ENCODE assay signal across 9 cellular contexts in genomic region chr12:48197967-48198618, GRCh38. TPM values are rescaled to one million over a fixed set of nuclear protein-coding genes. Genes with fewer than 3 reads are reported as not detected.
DNase-seq lines count a peak whose midpoint lies in the region; ATAC-seq and TF ChIP-seq lines count a peak whose summit lies in the region.
"Had no signal": no experiment of that assay in that cellular context is flagged by ENCODE, and none has a peak within 500 bp of the region (broad histone marks: within the 10 kb centered on the region; RNA-seq: fewer than 3 reads in every experiment).

No MANE protein-coding gene starts in this region.

- peaks cover 6% of the 10 kb centered on the region; the same call in 1 of the 2 replicates for H3K79me2 ChIP-seq in OCI-LY3 (ENCODE audit: low read length)

- peak; percentile 100 for ATAC-seq in GM19324 (IDR thresholded peaks at IDR 0.05; ENCODE audit: low FRiP score, unreplicated experiment)
- peak; percentile 100 for ATAC-seq in HG03460 (IDR thresholded peaks at IDR 0.05; ENCODE audit: unreplicated experiment)

- H3K9me3 Mint-ChIP-seq in activated T-cell treated with anti-CD3 and anti-CD28 coated beads, Interleukin-2, amount 50 U/mL, for 24 hours, result peaks cover 15% of the 10 kb centered on the region

- DNase-seq in activated T-cell treated with anti-CD3 and anti-CD28 coated beads, Interleukin-2, amount 50 U/mL, for 24 hours, result peak; percentile 91
- peak; percentile 100 for DNase-seq in esophagus muscularis mucosa (ENCODE audit: extremely low spot score)
- peak; percentile 31 for DNase-seq in myocyte (ENCODE audit: low read depth)
- peak; percentile 79 for DNase-seq in stimulated activated CD8-positive, alpha-beta memory T cell treated with anti-CD3 and anti-CD28 coated beads, Interleukin-7, amount 100 ng/mL, for 24 hours (ENCODE audit: low read depth)

- no peaks in the 10 kb centered on the region for H3K27me3 ChIP-seq in BLaER1 treated with 17β-estradiol and CSF1 and Interleukin-3, amounts not matched to agents 10 nM and 100 nM
- H3K27me3 ChIP-seq in OCI-LY3 (ENCODE audit: low read depth, low read length) (0 out of 2 replicates have a peak, but pooled peaks cover 5% of the 10 kb centered on the region), esophagus muscularis mucosa (peaks cover 0 to 3% (median 0%) of the 10 kb centered on the region in 4 donors)

- peaks cover 0 to 11% (median 0%) of the 10 kb centered on the region in 11 experiments; a peak in 2 of 22 replicates for H3K36me3 ChIP-seq in BLaER1 treated with 17β-estradiol and CSF1 and Interleukin-3, amounts not matched to agents 10 nM and 100 nM
- no peaks in the 10 kb centered on the region for H3K36me3 ChIP-seq in OCI-LY3 (replicated peaks; ENCODE audit: low read depth, low read length)
- H3K36me3 ChIP-seq in esophagus muscularis mucosa, result no peaks in the 10 kb centered on the region

- peaks cover 26 to 79% (median 32%) of the 10 kb centered on the region in 10 experiments for H3K4me1 ChIP-seq in BLaER1 treated with 17β-estradiol and CSF1 and Interleukin-3, amounts not matched to agents 10 nM and 100 nM
- peaks cover 10% of the 10 kb centered on the region; the same call in 1 of the 2 replicates for H3K4me1 ChIP-seq in OCI-LY3 (ENCODE audit: low read length)
- H3K4me1 ChIP-seq in esophagus muscularis mucosa, result peaks cover 19 to 25% (median 23%) of the 10 kb centered on the region in 4 donors

- H4K20me1 ChIP-seq in BLaER1 treated with 17β-estradiol and CSF1 and Interleukin-3, amounts not matched to agents 10 nM and 100 nM, result no peaks in the 10 kb centered on the region
- no peaks in the 10 kb centered on the region for H4K20me1 ChIP-seq in OCI-LY3 (ENCODE audit: insufficient read depth, low read length)

- TF ChIP-seq EP300 in esophagus muscularis mucosa (IDR thresholded peaks at IDR 0.05), result no peak

- no peak for TF ChIP-seq POLR2A in esophagus muscularis mucosa (IDR thresholded peaks at IDR 0.05; ENCODE audit: low read depth)

- 11% methylated on average over 6 of the region's 38 CpGs for WGBS in esophagus muscularis mucosa

- peak overlapping the region; percentile 93 for H2AFZ ChIP-seq in OCI-LY3 (ENCODE audit: low read depth, low read length)

- H3K9ac ChIP-seq in BLaER1 treated with 17β-estradiol and CSF1 and Interleukin-3, amounts not matched to agents 10 nM and 100 nM, result peak overlapping the region; percentile 85 to 98 (median 91)
- H3K9ac ChIP-seq in OCI-LY3 (ENCODE audit: low read length), result peak overlapping the region; percentile 70

- peaks cover 35% of the 10 kb centered on the region for H3K36me3 Mint-ChIP-seq in activated T-cell treated with anti-CD3 and anti-CD28 coated beads, Interleukin-2, amount 50 U/mL, for 24 hours (ENCODE audit: low read depth)

- TF ChIP-seq CTCF in OCI-LY3 (IDR thresholded peaks at IDR 0.05; ENCODE audit: low read depth, low read length), result no peak
- TF ChIP-seq CTCF in esophagus muscularis mucosa (IDR thresholded peaks at IDR 0.05), result peak in 1 of 3 experiments; percentile 3

- H3K4me1 Mint-ChIP-seq in activated T-cell treated with anti-CD3 and anti-CD28 coated beads, Interleukin-2, amount 50 U/mL, for 24 hours (ENCODE audit: low read depth), result peaks cover 42% of the 10 kb centered on the region

- intact Hi-C loops in esophagus muscularis mucosa (cut with DNase I), result no loop called here

- peak overlapping the region; percentile 83 to 97 (median 90) for H3K4me2 ChIP-seq in BLaER1 treated with 17β-estradiol and CSF1 and Interleukin-3, amounts not matched to agents 10 nM and 100 nM
- H3K4me2 ChIP-seq in OCI-LY3 (ENCODE audit: low read length), result peak overlapping the region; percentile 85

- H3K27ac ChIP-seq in BLaER1 treated with 17β-estradiol and CSF1 and Interleukin-3, amounts not matched to agents 10 nM and 100 nM, result peak overlapping the region; percentile 90 to 98 (median 94)
- peak overlapping the region; percentile 47 for H3K27ac ChIP-seq in OCI-LY3 (ENCODE audit: low read length)
- H3K27ac ChIP-seq in esophagus muscularis mucosa (replicated peaks in 1 of 4), result peak overlapping the region; percentile 91 to 97 (median 95)
- H3K27ac ChIP-seq: SK-N-MC had no signal

- peaks cover 0 to 17% (median 8%) of the 10 kb centered on the region in 11 experiments; a peak in 12 of 22 replicates for H3K9me3 ChIP-seq in BLaER1 treated with 17β-estradiol and CSF1 and Interleukin-3, amounts not matched to agents 10 nM and 100 nM (replicated peaks in 1 of 11)
- H3K9me3 ChIP-seq in OCI-LY3 (ENCODE audit: insufficient read depth, low read length), result no peaks in the 10 kb centered on the region
- peaks cover 0 to 11% (median 3%) of the 10 kb centered on the region in 4 donors for H3K9me3 ChIP-seq in esophagus muscularis mucosa

- H3K4me3 Mint-ChIP-seq in activated T-cell treated with anti-CD3 and anti-CD28 coated beads, Interleukin-2, amount 50 U/mL, for 24 hours, result peak overlapping the region; percentile 94

- peaks cover 5% of the 10 kb centered on the region for H3K27me3 Mint-ChIP-seq in activated T-cell treated with anti-CD3 and anti-CD28 coated beads, Interleukin-2, amount 50 U/mL, for 24 hours

- H3K27ac Mint-ChIP-seq in activated T-cell treated with anti-CD3 and anti-CD28 coated beads, Interleukin-2, amount 50 U/mL, for 24 hours, result peak overlapping the region; percentile 99

- peak overlapping the region; percentile 66 to 80 (median 68) for H3K4me3 ChIP-seq in BLaER1 treated with 17β-estradiol and CSF1 and Interleukin-3, amounts not matched to agents 10 nM and 100 nM
- H3K4me3 ChIP-seq in OCI-LY3 (ENCODE audit: low read length) (peak overlapping the region; percentile 79), esophagus muscularis mucosa (peak overlapping the region; percentile 71 to 81 (median 76))
- H3K4me3 ChIP-seq: SK-N-MC had no signal

RNA-seq across cellular contexts. Expression of gene OR10AD1, which starts 5.0 kb away (rescaled TPM):
- not detected for total RNA-seq in esophagus muscularis mucosa
- not detected in 2 replicates for total RNA-seq in myocyte
- polyA plus RNA-seq in myocyte (2012), result not detected

RNA-seq across cellular contexts. Expression of gene CCDC184, which starts 14.6 kb away (rescaled TPM):
- total RNA-seq in esophagus muscularis mucosa, result 1 to 10 TPM in 3 of 4 donors, under 1 TPM in 1; 0.66 to 2.5 (median 1.7) TPM
- total RNA-seq in myocyte, result 0.08 and 0.31 TPM in 2 replicates
- not detected for polyA plus RNA-seq in myocyte (2012)

RNA-seq across cellular contexts. Expression of gene ASB8, which starts 40.8 kb away (rescaled TPM):
- total RNA-seq in esophagus muscularis mucosa, result 10 to 100 TPM; 32.1 to 40.9 (median 36.2) TPM
- 41.5 and 44.8 TPM in 2 replicates for total RNA-seq in myocyte
- 37.8 TPM for polyA plus RNA-seq in myocyte (2012)

Comparison
In these comparisons a context has a peak if more than half of its experiments do, and no peak if none do; other contexts are left out.
1. Peak in every context shown above with its lines: DNase-seq, ATAC-seq, H3K4me3 ChIP-seq and H3K27ac ChIP-seq.
2. DNase-seq: peak in every context shown above with its lines; median percentile 100 in esophagus muscularis mucosa; 91 in activated T-cell treated with anti-CD3 and anti-CD28 coated beads, Interleukin-2, amount 50 U/mL, for 24 hours; 79 in stimulated activated CD8-positive, alpha-beta memory T cell treated with anti-CD3 and anti-CD28 coated beads, Interleukin-7, amount 100 ng/mL, for 24 hours; 31 in myocyte.